Comparison of ENCODE assay signal across 28 cellular contexts in the genomic region with DNA sequence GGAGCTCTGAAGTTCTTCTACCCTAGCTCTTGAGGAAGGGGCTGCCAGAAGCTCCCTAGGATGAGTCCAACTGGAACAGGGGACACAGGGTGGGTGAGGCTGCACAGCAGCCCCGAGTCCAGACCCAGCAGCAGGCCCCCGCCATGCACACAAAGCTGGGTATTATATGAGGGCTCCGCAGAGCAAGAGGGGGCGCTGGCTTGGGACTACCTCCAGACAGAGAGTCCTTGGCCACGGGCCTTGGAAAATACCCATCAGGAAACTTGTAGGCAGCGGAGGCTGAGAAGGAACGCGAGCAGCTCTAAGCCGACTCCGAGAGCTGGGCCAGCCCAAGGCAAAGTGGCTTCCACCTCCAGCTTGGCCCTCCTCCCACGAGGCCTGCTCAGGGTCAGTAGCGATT.
"Had no signal": no experiment of that assay in that cellular context is flagged by ENCODE, and none has a peak within 500 bp of the region (broad histone marks: within the 10 kb centered on the region; RNA-seq: fewer than 3 reads in every experiment).

No MANE protein-coding gene starts in this region.

- H3K9me3 Mint-ChIP-seq: dendritic cell treated with granulocyte-macrophage colony-stimulating factor and Interleukin-4, amounts not matched to agents 40 ng/mL and 50 ng/mL, for 4 days; effector memory CD8-positive, alpha-beta T cell; endodermal cell had no signal

- DNase-seq: colonic mucosa; cortex of kidney; dermis blood vessel endothelial cell; effector CD4-positive, alpha-beta T cell; effector CD8-positive, alpha-beta T cell; effector memory CD4-positive, alpha-beta T cell; effector memory CD8-positive, alpha-beta T cell; endodermal cell; erythroblast; esophagus squamous epithelium; foreskin fibroblast; foreskin keratinocyte; foreskin melanocyte; gastrocnemius medialis; glutamatergic neuron; heart left ventricle; heart right ventricle had no signal

- H3K4me3 ChIP-seq: colonic mucosa, coronary artery, dorsolateral prefrontal cortex, esophagus muscularis mucosa, esophagus squamous epithelium, gastrocnemius medialis, gastroesophageal sphincter, heart left ventricle, heart right ventricle had no signal

- FAIRE-seq: colon, endometrium, endothelial cell of umbilical vein, frontal cortex had no signal

- H3K9me3 ChIP-seq: colonic mucosa, esophagus muscularis mucosa, esophagus squamous epithelium, gastrocnemius medialis, gastroesophageal sphincter, heart left ventricle, heart right ventricle had no signal

- H3K4me3 Mint-ChIP-seq: dendritic cell treated with granulocyte-macrophage colony-stimulating factor and Interleukin-4, amounts not matched to agents 40 ng/mL and 50 ng/mL, for 4 days; effector memory CD8-positive, alpha-beta T cell; endodermal cell had no signal

- H3K27ac Mint-ChIP-seq: dendritic cell treated with granulocyte-macrophage colony-stimulating factor and Interleukin-4, amounts not matched to agents 40 ng/mL and 50 ng/mL, for 4 days; effector memory CD8-positive, alpha-beta T cell had no signal

- H3K27me3 ChIP-seq: colonic mucosa, esophagus muscularis mucosa, esophagus squamous epithelium, foreskin keratinocyte, gastrocnemius medialis, gastroesophageal sphincter had no signal

- ATAC-seq: effector memory CD8-positive, alpha-beta T cell; esophagus mucosa; foreskin keratinocyte; gastrocnemius medialis; gastroesophageal sphincter; heart left ventricle; heart right ventricle had no signal

- H3K4me1 ChIP-seq: foreskin keratinocyte had no signal

- H3K27ac ChIP-seq: colonic mucosa, coronary artery, epithelial cell of prostate, esophagus squamous epithelium, foreskin keratinocyte, heart right ventricle had no signal

- H3K27me3 Mint-ChIP-seq: dendritic cell treated with granulocyte-macrophage colony-stimulating factor and Interleukin-4, amounts not matched to agents 40 ng/mL and 50 ng/mL, for 4 days; effector memory CD8-positive, alpha-beta T cell had no signal
